18 cellular contexts compared by ENCODE assay signal in the genomic region with DNA sequence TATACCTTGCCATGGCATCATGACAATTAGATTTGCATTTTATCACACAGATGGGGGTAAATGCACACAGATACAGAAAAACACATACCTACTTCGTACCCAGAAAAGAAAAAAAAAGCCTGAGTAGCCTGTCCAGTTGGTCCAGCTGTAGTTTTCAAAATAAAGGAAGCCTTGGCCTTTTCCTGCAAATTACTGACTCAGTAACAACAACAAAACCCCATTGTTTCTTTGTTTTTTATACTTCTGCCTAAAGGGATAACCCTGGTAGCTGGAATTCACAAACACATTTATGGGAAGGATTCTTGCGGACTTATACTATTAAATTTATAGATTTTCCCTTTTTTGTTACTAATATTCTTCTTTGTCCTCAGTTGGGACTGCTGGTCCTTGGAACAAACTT.
"Had no signal": no experiment of that assay in that cellular context is flagged by ENCODE, and none has a peak within 500 bp of the region (broad histone marks: within the 10 kb centered on the region; RNA-seq: fewer than 3 reads in every experiment).

No MANE protein-coding gene starts in this region.

- H3K9me3 Mint-ChIP-seq: dendritic cell treated with granulocyte-macrophage colony-stimulating factor and Interleukin-4, amounts not matched to agents 40 ng/mL and 50 ng/mL, for 4 days; natural killer cell treated with Interleukin-12 subunit alpha and Interleukin-12 subunit beta and Interleukin-15 and Interleukin-18, amount 100 ng/mL, for 72 hours had no signal

- H3K27me3 Mint-ChIP-seq: dendritic cell treated with granulocyte-macrophage colony-stimulating factor and Interleukin-4, amounts not matched to agents 40 ng/mL and 50 ng/mL, for 4 days; effector memory CD8-positive, alpha-beta T cell; natural killer cell treated with Interleukin-12 subunit alpha and Interleukin-12 subunit beta and Interleukin-15 and Interleukin-18, amount 100 ng/mL, for 72 hours; T-helper 17 cell had no signal

- H3K4me3 ChIP-seq: adrenal gland, gastroesophageal sphincter, tibial nerve had no signal

- H3K27ac Mint-ChIP-seq: activated naive CD4-positive, alpha-beta T cell treated with anti-CD3 and anti-CD28 coated beads, Interleukin-2, amount 50 U/mL, for 72 hours; activated T-cell treated with anti-CD3 and anti-CD28 coated beads, Interleukin-2, amount 50 U/mL, for 72 hours; dendritic cell treated with granulocyte-macrophage colony-stimulating factor and Interleukin-4, amounts not matched to agents 40 ng/mL and 50 ng/mL, for 4 days; effector memory CD8-positive, alpha-beta T cell; natural killer cell treated with Interleukin-12 subunit alpha and Interleukin-12 subunit beta and Interleukin-15 and Interleukin-18, amount 100 ng/mL, for 72 hours; T-helper 17 cell had no signal

- H3K27me3 ChIP-seq: adrenal gland, gastroesophageal sphincter, tibial nerve had no signal

- H3K4me1 Mint-ChIP-seq: T-helper 17 cell had no signal

- ATAC-seq: activated naive CD4-positive, alpha-beta T cell treated with anti-CD3 and anti-CD28 coated beads, Interleukin-2, amount 50 U/mL, for 72 hours; activated T-cell treated with anti-CD3 and anti-CD28 coated beads, Interleukin-2, amount 50 U/mL, for 72 hours; effector memory CD8-positive, alpha-beta T cell; gastroesophageal sphincter; natural killer cell treated with Interleukin-12 subunit alpha and Interleukin-12 subunit beta and Interleukin-15 and Interleukin-18, amount 100 ng/mL, for 72 hours; T-helper 17 cell had no signal

- H3K4me3 Mint-ChIP-seq: activated T-cell treated with anti-CD3 and anti-CD28 coated beads, Interleukin-2, amount 50 U/mL, for 72 hours; dendritic cell treated with granulocyte-macrophage colony-stimulating factor and Interleukin-4, amounts not matched to agents 40 ng/mL and 50 ng/mL, for 4 days; effector memory CD8-positive, alpha-beta T cell; natural killer cell treated with Interleukin-12 subunit alpha and Interleukin-12 subunit beta and Interleukin-15 and Interleukin-18, amount 100 ng/mL, for 72 hours; T-helper 17 cell had no signal

- H3K27ac ChIP-seq: adrenal gland, gastroesophageal sphincter, tibial nerve, VCaP had no signal

- H3K4me1 ChIP-seq: adrenal gland, gastroesophageal sphincter, tibial nerve had no signal

- H3K36me3 Mint-ChIP-seq: activated naive CD4-positive, alpha-beta T cell treated with anti-CD3 and anti-CD28 coated beads, Interleukin-2, amount 50 U/mL, for 72 hours had no signal

- DNase-seq: activated CD4-positive, CD25-positive, alpha-beta regulatory T cell treated with anti-CD3 and anti-CD28 coated beads, Interleukin-2, amount 50 U/mL, for 72 hours; activated CD8-positive, alpha-beta memory T cell treated with anti-CD3 and anti-CD28 coated beads for 24 hours; activated gamma-delta T cell; activated T-cell treated with anti-CD3 and anti-CD28 coated beads, Interleukin-2, amount 50 U/mL, for 72 hours; adrenal gland; effector memory CD8-positive, alpha-beta T cell; erythroblast; posterior cingulate gyrus; stimulated activated CD4-positive, alpha-beta T cell treated with anti-CD3 and anti-CD28 coated beads, Interleukin-12 subunit alpha, Interleukin-12 subunit beta, amount 100 ng/mL, for 4 hours; stimulated activated CD4-positive, alpha-beta T cell treated with anti-CD3 and anti-CD28 coated beads, Interleukin-2, amount 100 ng/mL, for 24 hours; stimulated activated naive CD4-positive, alpha-beta T cell treated with Interleukin-2 at 50 U/mL for 16 hours; T-helper 17 cell had no signal

- H3K36me3 ChIP-seq: adrenal gland, gastroesophageal sphincter, tibial nerve had no signal
